Comparison of ENCODE assay signal across 1 cellular context in the genomic region with DNA sequence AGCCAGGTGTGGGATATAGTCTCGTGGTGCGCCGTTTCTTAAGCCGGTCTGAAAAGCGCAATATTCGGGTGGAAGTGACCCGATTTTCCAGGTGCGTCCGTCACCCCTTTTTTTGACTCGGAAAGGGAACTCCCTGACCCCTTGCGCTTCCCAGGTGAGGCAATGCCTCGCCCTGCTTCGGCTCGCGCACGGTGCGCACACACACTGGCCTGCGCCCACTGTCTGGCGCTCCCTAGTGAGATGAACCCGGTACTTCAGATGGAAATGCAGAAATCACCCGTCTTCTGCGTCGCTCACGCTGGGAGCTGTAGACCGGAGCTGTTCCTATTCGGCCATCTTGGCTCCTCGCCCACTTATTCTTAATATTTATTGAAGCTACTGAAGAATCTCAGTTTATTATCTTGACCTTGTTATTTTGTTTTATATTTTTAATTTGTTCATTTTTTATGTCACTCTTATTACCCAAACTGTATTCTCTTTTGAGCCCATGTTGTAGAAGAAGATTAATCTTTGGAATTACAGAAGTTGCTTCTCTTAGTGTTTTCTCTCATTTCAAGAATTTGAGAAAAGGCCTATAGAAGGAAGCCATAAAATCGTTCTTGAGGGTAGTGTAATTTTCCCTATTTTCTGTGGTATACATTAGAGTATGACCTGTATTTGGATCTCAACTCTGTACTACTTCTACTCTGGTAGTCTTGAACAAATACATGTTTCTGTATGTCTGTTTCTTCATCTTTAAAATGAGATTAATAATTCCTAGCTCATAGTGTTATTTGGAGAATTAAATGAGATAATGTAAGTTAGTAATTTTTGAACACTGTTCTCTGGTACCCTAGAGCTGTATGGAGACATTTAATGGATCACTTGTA.
TF ChIP-seq lines count a peak whose summit lies in the region.
"Not testable (repeated sequence)": the region's sequence is repeated elsewhere in the genome, so short reads cannot be mapped to it uniquely, and the experiment has no call there.

No MANE protein-coding gene starts in this region.

TF ChIP-seq in HepG2, 621 proteins besides CTCF, POLR2A, EP300 and RAD21 (continued from another document and continues in another):
- TF ChIP-seq, protein P1, sequence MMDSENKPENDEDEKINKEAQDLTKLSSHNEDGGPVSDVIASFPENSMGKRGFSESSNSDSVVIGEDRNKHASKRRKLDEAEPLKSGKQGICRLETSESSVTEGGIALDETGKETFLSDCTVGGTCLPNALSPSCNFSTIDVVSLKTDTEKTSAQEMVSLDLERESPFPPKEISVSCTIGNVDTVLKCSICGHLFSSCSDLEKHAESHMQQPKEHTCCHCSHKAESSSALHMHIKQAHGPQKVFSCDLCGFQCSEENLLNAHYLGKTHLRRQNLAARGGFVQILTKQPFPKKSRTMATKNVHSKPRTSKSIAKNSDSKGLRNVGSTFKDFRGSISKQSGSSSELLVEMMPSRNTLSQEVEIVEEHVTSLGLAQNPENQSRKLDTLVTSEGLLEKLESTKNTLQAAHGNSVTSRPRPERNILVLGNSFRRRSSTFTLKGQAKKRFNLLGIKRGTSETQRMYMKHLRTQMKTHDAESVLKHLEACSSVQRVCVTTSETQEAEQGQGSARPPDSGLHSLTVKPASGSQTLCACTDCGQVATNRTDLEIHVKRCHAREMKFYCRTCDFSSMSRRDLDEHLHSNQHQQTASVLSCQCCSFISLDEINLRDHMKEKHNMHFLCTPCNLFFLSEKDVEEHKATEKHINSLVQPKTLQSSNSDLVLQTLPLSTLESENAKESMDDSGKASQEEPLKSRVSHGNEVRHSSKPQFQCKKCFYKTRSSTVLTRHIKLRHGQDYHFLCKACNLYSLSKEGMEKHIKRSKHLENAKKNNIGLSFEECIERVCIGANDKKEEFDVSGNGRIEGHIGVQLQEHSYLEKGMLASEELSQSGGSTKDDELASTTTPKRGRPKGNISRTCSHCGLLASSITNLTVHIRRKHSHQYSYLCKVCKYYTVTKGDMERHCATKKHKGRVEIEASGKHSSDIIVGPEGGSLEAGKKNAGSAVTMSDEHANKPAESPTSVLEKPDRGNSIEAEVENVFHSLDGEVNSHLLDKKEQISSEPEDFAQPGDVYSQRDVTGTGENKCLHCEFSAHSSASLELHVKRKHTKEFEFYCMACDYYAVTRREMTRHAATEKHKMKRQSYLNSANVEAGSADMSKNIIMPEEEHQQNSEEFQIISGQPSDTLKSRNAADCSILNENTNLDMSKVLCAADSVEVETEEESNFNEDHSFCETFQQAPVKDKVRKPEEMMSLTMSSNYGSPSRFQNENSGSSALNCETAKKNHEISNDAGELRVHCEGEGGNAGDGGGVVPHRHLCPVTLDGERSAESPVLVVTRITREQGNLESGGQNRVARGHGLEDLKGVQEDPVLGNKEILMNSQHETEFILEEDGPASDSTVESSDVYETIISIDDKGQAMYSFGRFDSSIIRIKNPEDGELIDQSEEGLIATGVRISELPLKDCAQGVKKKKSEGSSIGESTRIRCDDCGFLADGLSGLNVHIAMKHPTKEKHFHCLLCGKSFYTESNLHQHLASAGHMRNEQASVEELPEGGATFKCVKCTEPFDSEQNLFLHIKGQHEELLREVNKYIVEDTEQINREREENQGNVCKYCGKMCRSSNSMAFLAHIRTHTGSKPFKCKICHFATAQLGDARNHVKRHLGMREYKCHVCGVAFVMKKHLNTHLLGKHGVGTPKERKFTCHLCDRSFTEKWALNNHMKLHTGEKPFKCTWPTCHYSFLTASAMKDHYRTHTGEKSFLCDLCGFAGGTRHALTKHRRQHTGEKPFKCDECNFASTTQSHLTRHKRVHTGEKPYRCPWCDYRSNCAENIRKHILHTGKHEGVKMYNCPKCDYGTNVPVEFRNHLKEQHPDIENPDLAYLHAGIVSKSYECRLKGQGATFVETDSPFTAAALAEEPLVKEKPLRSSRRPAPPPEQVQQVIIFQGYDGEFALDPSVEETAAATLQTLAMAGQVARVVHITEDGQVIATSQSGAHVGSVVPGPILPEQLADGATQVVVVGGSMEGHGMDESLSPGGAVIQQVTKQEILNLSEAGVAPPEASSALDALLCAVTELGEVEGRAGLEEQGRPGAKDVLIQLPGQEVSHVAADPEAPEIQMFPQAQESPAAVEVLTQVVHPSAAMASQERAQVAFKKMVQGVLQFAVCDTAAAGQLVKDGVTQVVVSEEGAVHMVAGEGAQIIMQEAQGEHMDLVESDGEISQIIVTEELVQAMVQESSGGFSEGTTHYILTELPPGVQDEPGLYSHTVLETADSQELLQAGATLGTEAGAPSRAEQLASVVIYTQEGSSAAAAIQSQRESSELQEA (CRISPR knock-in tag; IDR thresholded peaks at IDR 0.05; ENCODE audit: not compliant biosample characterization), result peak; percentile 37
- TF ChIP-seq HDAC2 (CRISPR knock-in tag; IDR thresholded peaks at IDR 0.05), result peak; percentile 77
- peak; percentile 48 for TF ChIP-seq HDAC1 (CRISPR knock-in tag; IDR thresholded peaks at IDR 0.05)
- TF ChIP-seq HOXA3 (CRISPR knock-in tag; IDR thresholded peaks at IDR 0.05), result peak; percentile 73
- TF ChIP-seq NAIF1 (CRISPR knock-in tag; IDR thresholded peaks at IDR 0.05; ENCODE audit: borderline replicate concordance), result peak; percentile 81; the same call in 1 of the 2 replicates
- TF ChIP-seq ATF1 (CRISPR knock-in tag; IDR thresholded peaks at IDR 0.05), result peak; percentile 45; the same call in 1 of the 2 replicates
- TF ChIP-seq ZNF883 (CRISPR knock-in tag; IDR thresholded peaks at IDR 0.05; ENCODE audit: not compliant biosample characterization), result peak; percentile 56
- peak; percentile 20; the same call in 1 of the 2 replicates for TF ChIP-seq FOXA1 (IDR thresholded peaks at IDR 0.05)
- TF ChIP-seq FOXA1 (CRISPR knock-in tag; IDR thresholded peaks at IDR 0.05); SOX13 (IDR thresholded peaks at IDR 0.05): not testable (repeated sequence)
- peak; percentile 36; the same call in 1 of the 2 replicates for TF ChIP-seq TARDBP (CRISPR knock-in tag; IDR thresholded peaks at IDR 0.05)
- TF ChIP-seq, protein P2, sequence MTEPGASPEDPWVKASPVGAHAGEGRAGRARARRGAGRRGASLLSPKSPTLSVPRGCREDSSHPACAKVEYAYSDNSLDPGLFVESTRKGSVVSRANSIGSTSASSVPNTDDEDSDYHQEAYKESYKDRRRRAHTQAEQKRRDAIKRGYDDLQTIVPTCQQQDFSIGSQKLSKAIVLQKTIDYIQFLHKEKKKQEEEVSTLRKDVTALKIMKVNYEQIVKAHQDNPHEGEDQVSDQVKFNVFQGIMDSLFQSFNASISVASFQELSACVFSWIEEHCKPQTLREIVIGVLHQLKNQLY (CRISPR knock-in tag; IDR thresholded peaks at IDR 0.05), result peak; percentile 77; the same call in 1 of the 2 replicates
- TF ChIP-seq, protein P3, sequence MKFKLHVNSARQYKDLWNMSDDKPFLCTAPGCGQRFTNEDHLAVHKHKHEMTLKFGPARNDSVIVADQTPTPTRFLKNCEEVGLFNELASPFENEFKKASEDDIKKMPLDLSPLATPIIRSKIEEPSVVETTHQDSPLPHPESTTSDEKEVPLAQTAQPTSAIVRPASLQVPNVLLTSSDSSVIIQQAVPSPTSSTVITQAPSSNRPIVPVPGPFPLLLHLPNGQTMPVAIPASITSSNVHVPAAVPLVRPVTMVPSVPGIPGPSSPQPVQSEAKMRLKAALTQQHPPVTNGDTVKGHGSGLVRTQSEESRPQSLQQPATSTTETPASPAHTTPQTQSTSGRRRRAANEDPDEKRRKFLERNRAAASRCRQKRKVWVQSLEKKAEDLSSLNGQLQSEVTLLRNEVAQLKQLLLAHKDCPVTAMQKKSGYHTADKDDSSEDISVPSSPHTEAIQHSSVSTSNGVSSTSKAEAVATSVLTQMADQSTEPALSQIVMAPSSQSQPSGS (CRISPR knock-in tag; IDR thresholded peaks at IDR 0.05), result peak; percentile 43; the same call in 1 of the 2 replicates
- peak; percentile 60; the same call in 1 of the 2 replicates for TF ChIP-seq MED13 (CRISPR knock-in tag; IDR thresholded peaks at IDR 0.05)
- TF ChIP-seq MTA1 (CRISPR knock-in tag; IDR thresholded peaks at IDR 0.05; ENCODE audit: borderline replicate concordance), result 0 out of 2 replicates have a peak, but pooled peaks have one; percentile 34
- TF ChIP-seq CBFB (CRISPR knock-in tag; IDR thresholded peaks at IDR 0.05), result 0 out of 2 replicates have a peak, but pooled peaks have one; percentile 16
- peak; percentile 67; the same call in 1 of the 2 replicates for TF ChIP-seq ZNF160 (CRISPR knock-in tag; IDR thresholded peaks at IDR 0.05)
- TF ChIP-seq TAF1 (CRISPR knock-in tag; IDR thresholded peaks at IDR 0.05), result peak; percentile 32; the same call in 1 of the 2 replicates
- TF ChIP-seq, protein P4, sequence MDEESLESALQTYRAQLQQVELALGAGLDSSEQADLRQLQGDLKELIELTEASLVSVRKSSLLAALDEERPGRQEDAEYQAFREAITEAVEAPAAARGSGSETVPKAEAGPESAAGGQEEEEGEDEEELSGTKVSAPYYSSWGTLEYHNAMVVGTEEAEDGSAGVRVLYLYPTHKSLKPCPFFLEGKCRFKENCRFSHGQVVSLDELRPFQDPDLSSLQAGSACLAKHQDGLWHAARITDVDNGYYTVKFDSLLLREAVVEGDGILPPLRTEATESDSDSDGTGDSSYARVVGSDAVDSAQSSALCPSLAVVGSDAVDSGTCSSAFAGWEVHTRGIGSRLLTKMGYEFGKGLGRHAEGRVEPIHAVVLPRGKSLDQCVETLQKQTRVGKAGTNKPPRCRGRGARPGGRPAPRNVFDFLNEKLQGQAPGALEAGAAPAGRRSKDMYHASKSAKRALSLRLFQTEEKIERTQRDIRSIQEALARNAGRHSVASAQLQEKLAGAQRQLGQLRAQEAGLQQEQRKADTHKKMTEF (CRISPR knock-in tag; IDR thresholded peaks at IDR 0.05), result peak; percentile 66; the same call in 1 of the 2 replicates
- peak; percentile 27; the same call in 1 of the 2 replicates for TF ChIP-seq HOXA5 (CRISPR knock-in tag; IDR thresholded peaks at IDR 0.05)
- peak; percentile 73; the same call in 1 of the 2 replicates for TF ChIP-seq MXD4 (CRISPR knock-in tag; IDR thresholded peaks at IDR 0.05)
- TF ChIP-seq, protein P5, sequence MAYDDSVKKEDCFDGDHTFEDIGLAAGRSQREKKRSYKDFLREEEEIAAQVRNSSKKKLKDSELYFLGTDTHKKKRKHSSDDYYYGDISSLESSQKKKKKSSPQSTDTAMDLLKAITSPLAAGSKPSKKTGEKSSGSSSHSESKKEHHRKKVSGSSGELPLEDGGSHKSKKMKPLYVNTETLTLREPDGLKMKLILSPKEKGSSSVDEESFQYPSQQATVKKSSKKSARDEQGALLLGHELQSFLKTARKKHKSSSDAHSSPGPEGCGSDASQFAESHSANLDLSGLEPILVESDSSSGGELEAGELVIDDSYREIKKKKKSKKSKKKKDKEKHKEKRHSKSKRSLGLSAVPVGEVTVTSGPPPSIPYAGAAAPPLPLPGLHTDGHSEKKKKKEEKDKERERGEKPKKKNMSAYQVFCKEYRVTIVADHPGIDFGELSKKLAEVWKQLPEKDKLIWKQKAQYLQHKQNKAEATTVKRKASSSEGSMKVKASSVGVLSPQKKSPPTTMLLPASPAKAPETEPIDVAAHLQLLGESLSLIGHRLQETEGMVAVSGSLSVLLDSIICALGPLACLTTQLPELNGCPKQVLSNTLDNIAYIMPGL (CRISPR knock-in tag; IDR thresholded peaks at IDR 0.05; ENCODE audit: borderline replicate concordance in 1 of 2, low read depth in 1 of 2), result peak; percentile 84 to 94
- 0 out of 4 replicates have a peak, but pooled peaks of 1 of the 2 experiments have one; percentile 43 for TF ChIP-seq SOX13 (CRISPR knock-in tag; conservative IDR thresholded peaks at IDR 0.05 in 1 of 2, IDR thresholded peaks at IDR 0.05 in 1 of 2)
- peak; percentile 89 for TF ChIP-seq KMT2A (CRISPR knock-in tag; IDR thresholded peaks at IDR 0.05)
- TF ChIP-seq, protein P6, sequence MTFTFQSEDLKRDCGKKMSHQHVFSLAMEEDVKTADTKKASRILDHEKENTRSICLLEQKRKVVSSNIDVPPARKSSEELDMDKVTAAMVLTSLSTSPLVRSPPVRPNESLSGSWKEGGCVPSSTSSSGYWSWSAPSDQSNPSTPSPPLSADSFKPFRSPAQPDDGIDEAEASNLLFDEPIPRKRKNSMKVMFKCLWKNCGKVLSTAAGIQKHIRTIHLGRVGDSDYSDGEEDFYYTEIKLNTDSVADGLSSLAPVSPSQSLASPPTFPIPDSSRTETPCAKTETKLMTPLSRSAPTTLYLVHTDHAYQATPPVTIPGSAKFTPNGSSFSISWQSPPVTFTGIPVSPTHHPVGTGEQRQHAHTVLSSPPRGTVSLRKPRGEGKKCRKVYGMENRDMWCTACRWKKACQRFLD (CRISPR knock-in tag; IDR thresholded peaks at IDR 0.05; ENCODE audit: borderline replicate concordance), result peak; percentile 59; the same call in 1 of the 2 replicates
- TF ChIP-seq, protein P7, sequence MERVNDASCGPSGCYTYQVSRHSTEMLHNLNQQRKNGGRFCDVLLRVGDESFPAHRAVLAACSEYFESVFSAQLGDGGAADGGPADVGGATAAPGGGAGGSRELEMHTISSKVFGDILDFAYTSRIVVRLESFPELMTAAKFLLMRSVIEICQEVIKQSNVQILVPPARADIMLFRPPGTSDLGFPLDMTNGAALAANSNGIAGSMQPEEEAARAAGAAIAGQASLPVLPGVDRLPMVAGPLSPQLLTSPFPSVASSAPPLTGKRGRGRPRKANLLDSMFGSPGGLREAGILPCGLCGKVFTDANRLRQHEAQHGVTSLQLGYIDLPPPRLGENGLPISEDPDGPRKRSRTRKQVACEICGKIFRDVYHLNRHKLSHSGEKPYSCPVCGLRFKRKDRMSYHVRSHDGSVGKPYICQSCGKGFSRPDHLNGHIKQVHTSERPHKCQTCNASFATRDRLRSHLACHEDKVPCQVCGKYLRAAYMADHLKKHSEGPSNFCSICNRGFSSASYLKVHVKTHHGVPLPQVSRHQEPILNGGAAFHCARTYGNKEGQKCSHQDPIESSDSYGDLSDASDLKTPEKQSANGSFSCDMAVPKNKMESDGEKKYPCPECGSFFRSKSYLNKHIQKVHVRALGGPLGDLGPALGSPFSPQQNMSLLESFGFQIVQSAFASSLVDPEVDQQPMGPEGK (CRISPR knock-in tag; IDR thresholded peaks at IDR 0.05), result peak; percentile 20; the same call in 1 of the 2 replicates
- TF ChIP-seq BCL6 (CRISPR knock-in tag; IDR thresholded peaks at IDR 0.05), result peak; percentile 46; the same call in 1 of the 2 replicates
- 0 out of 2 replicates have a peak, but pooled peaks have one; percentile 31 for TF ChIP-seq FOXK2 (IDR thresholded peaks at IDR 0.05)
- TF ChIP-seq ZNF629 (CRISPR knock-in tag; conservative IDR thresholded peaks at IDR 0.05), result 0 out of 2 replicates have a peak, but pooled peaks have one; percentile 36
- TF ChIP-seq ZSCAN20 (CRISPR knock-in tag; IDR thresholded peaks at IDR 0.05; ENCODE audit: borderline replicate concordance), result 0 out of 2 replicates have a peak, but pooled peaks have one; percentile 72
- TF ChIP-seq, protein P8, sequence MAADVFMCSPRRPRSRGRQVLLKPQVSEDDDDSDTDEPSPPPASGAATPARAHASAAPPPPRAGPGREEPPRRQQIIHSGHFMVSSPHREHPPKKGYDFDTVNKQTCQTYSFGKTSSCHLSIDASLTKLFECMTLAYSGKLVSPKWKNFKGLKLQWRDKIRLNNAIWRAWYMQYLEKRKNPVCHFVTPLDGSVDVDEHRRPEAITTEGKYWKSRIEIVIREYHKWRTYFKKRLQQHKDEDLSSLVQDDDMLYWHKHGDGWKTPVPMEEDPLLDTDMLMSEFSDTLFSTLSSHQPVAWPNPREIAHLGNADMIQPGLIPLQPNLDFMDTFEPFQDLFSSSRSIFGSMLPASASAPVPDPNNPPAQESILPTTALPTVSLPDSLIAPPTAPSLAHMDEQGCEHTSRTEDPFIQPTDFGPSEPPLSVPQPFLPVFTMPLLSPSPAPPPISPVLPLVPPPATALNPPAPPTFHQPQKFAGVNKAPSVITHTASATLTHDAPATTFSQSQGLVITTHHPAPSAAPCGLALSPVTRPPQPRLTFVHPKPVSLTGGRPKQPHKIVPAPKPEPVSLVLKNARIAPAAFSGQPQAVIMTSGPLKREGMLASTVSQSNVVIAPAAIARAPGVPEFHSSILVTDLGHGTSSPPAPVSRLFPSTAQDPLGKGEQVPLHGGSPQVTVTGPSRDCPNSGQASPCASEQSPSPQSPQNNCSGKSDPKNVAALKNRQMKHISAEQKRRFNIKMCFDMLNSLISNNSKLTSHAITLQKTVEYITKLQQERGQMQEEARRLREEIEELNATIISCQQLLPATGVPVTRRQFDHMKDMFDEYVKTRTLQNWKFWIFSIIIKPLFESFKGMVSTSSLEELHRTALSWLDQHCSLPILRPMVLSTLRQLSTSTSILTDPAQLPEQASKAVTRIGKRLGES (CRISPR knock-in tag; IDR thresholded peaks at IDR 0.05; ENCODE audit: borderline replicate concordance), result peak; percentile 62; the same call in 1 of the 2 replicates
